Comparison of ENCODE assay signal across 8 cellular contexts in genomic region chr15:94844533-94845390, GRCh38.
DNase-seq lines count a peak whose midpoint lies in the region; ATAC-seq, FAIRE-seq and TF ChIP-seq lines count a peak whose summit lies in the region.

No MANE protein-coding gene starts in this region.

- TF ChIP-seq POLR2A in HepG2 (IDR thresholded peaks at IDR 0.05; ENCODE audit: insufficient read depth in 1 of 2, low read depth in 2 of 2, low read length in 2 of 2) = peak in 1 of 2 experiments; percentile 32; a peak in 2 of 4 replicates

- H3K4me1 ChIP-seq in HepG2 (ENCODE audit: insufficient read depth, low read length) (peaks cover 52% of the 10 kb centered on the region), tibial artery (peaks cover 0 to 37% (median 26%) of the 10 kb centered on the region in 4 donors)
- H3K4me1 ChIP-seq in effector memory CD4-positive, alpha-beta T cell (ENCODE audit: control insufficient read depth, insufficient read depth, low read length, poor library complexity, severe bottlenecking) = no peaks in the 10 kb centered on the region

- POLR2A ChIA-PET in HepG2 (lab: Yijun Ruan, JAX) = interaction anchor here (0.9 to 2.0 kb wide), 11 partner anchors 9 to 1495 kb away, joined by 3 to 7 read pairs (median 3); partner anchors contain the start of gene NR2F2

- intact Hi-C loops in HepG2 (cut with micrococcal nuclease; ENCODE audit: unreplicated experiment) (loop anchor here (5.0 kb wide), 1 partner anchor 1488 kb away; the partner anchor contains the start of gene NR2F2), tibial artery (cut with DNase I; ENCODE audit: low total_unique reads) (loop anchor here (10.0 kb wide), 1 partner anchor 1490 kb away; the partner anchor contains the start of gene NR2F2)

- H2AFZ ChIP-seq in HepG2 (ENCODE audit: low read length) = peak overlapping the region; percentile 49

- peak; percentile 5 for DNase-seq in stimulated activated CD4-positive, alpha-beta T cell treated with anti-CD3 and anti-CD28 coated beads, Interleukin-15, amount 100 ng/mL, for 24 hours
- DNase-seq in stimulated activated CD4-positive, alpha-beta T cell treated with anti-CD3 and anti-CD28 coated beads, Interleukin-4, amount 100 ng/mL, for 1 hour = no peak
- peak; percentile 69 for DNase-seq in ecto neural progenitor cell (ENCODE audit: low spot score)
- DNase-seq in HepG2 (ENCODE audit: low spot score) = peak; percentile 96
- peak; percentile 40 to 71 for DNase-seq in tibial artery
- DNase-seq in effector memory CD4-positive, alpha-beta T cell = no peak
- DNase-seq in activated naive CD4-positive, alpha-beta T cell treated with anti-CD3 and anti-CD28 coated beads, Interleukin-2, amount 50 U/mL, for 16 hours = no peak

- H3K36me3 ChIP-seq in HepG2 (replicated peaks in 1 of 2; ENCODE audit: control insufficient read depth in 1 of 2, insufficient read depth in 2 of 2, low read length in 2 of 2) (no peaks in the 10 kb centered on the region), tibial artery (no peaks in the 10 kb centered on the region)
- no peaks in the 10 kb centered on the region for H3K36me3 ChIP-seq in effector memory CD4-positive, alpha-beta T cell (ENCODE audit: control insufficient read depth, insufficient read depth, low read length)

- WGBS in HepG2 (ENCODE audit: low lambda C conversion rate) = 0% methylated on average over 16 of the region's 83 CpGs

- H4K20me1 ChIP-seq in HepG2 (ENCODE audit: insufficient read depth, low read length) = no peaks in the 10 kb centered on the region

- H3K9me3 ChIP-seq in HepG2 (ENCODE audit: low read length) (peaks cover 26% of the 10 kb centered on the region), tibial artery (no peaks in the 10 kb centered on the region)
- H3K9me3 ChIP-seq in effector memory CD4-positive, alpha-beta T cell (ENCODE audit: control insufficient read depth, low read length) = no peaks in the 10 kb centered on the region

- 0 out of 2 replicates have a peak, but pooled peaks have one; percentile 28 for TF ChIP-seq RAD21 in HepG2 (CRISPR knock-in tag; IDR thresholded peaks at IDR 0.05)

- ATAC-seq in HepG2 (peak; percentile 86), HG02678 (IDR thresholded peaks at IDR 0.05; ENCODE audit: unreplicated experiment) (no peak)

- TF ChIP-seq EP300 in HepG2 (IDR thresholded peaks at IDR 0.05; ENCODE audit: low read depth in 2 of 2, low read length in 2 of 2) (peak; percentile 21 to 83; a peak in 3 of 4 replicates), HepG2 (CRISPR knock-in tag; IDR thresholded peaks at IDR 0.05; ENCODE audit: borderline replicate concordance) (peak; percentile 48; the same call in 1 of the 2 replicates)

- H3K79me2 ChIP-seq in HepG2 (ENCODE audit: insufficient read depth, low read length) = no peaks in the 10 kb centered on the region

- peak; percentile 68 for FAIRE-seq in HepG2 (lab: Jason Lieb, UNC)

- TSS peak; percentile 51 for BruUV-seq in HepG2 (replicated peaks; lab: Mats Ljungman, UMichigan)

- TF ChIP-seq CTCF in HepG2 (CRISPR knock-in tag; IDR thresholded peaks at IDR 0.05) = peak; percentile 26; the same call in 1 of the 2 replicates
- peak in 1 of 2 experiments; percentile 14 for TF ChIP-seq CTCF in tibial artery (IDR thresholded peaks at IDR 0.05)

- no peaks in the 10 kb centered on the region; a peak in 1 of 5 replicates for H3K27me3 ChIP-seq in HepG2 (ENCODE audit: control insufficient read depth in 1 of 2, insufficient read depth in 2 of 2, low read length in 2 of 2)
- no peaks in the 10 kb centered on the region for H3K27me3 ChIP-seq in tibial artery
- peaks cover 3% of the 10 kb centered on the region for H3K27me3 ChIP-seq in effector memory CD4-positive, alpha-beta T cell (replicated peaks; ENCODE audit: control insufficient read depth, insufficient read depth, low read length, poor library complexity, severe bottlenecking)

- H3K27ac ChIP-seq in HepG2 (ENCODE audit: extremely low read length, insufficient read depth, low read length) (peak overlapping the region; percentile 97), tibial artery (peak overlapping the region; percentile 86 to 89)
- H3K27ac ChIP-seq in effector memory CD4-positive, alpha-beta T cell (ENCODE audit: insufficient read depth, low read length, poor library complexity, severe bottlenecking) = no peak overlapping the region

- peak overlapping the region; percentile 43 to 63 (median 61) for H3K4me3 ChIP-seq in HepG2 (replicated peaks in 1 of 3; ENCODE audit: insufficient read depth in 1 of 3, low read depth in 2 of 3, low read length in 3 of 3)
- H3K4me3 ChIP-seq in tibial artery = peak overlapping the region; percentile 51 to 55
- no peak overlapping the region for H3K4me3 ChIP-seq in effector memory CD4-positive, alpha-beta T cell (ENCODE audit: insufficient read depth, low read depth, low read length, poor library complexity, severe bottlenecking)

- H3K4me2 ChIP-seq in HepG2 (ENCODE audit: low read depth, low read length) = peak overlapping the region; percentile 89

- H3K9ac ChIP-seq in HepG2 (ENCODE audit: insufficient read depth, low read depth, low read length) = peak overlapping the region; percentile 70

- in situ Hi-C loops in HepG2 (cut with HindIII; ENCODE audit: extremely low pct_ligation_motif_present, low pct_unique_long_range_greater_than_20kb) = no loop called here

- CTCF ChIA-PET in HepG2 (lab: Yijun Ruan, JAX; ENCODE audit: low intra/inter-chr PET ratio, low total read pairs) = no interaction called here

TF ChIP-seq in HepG2, 621 proteins besides CTCF, POLR2A, EP300 and RAD21 (continues in another document):
- TF ChIP-seq ZNF503 (CRISPR knock-in tag; IDR thresholded peaks at IDR 0.05) (peak; percentile 63; the same call in 1 of the 2 replicates), ZNF441 (CRISPR knock-in tag; IDR thresholded peaks at IDR 0.05; ENCODE audit: borderline replicate concordance) (no peak), ATF7-NPFF (CRISPR knock-in tag; IDR thresholded peaks at IDR 0.05; ENCODE audit: low read depth) (peak; percentile 64), HDAC6 (IDR thresholded peaks at IDR 0.05; ENCODE audit: low read depth, low read length) (no peak), YEATS4 (CRISPR knock-in tag; IDR thresholded peaks at IDR 0.05; ENCODE audit: borderline replicate concordance) (peak; percentile 55; the same call in 1 of the 2 replicates), MBNL3 (CRISPR knock-in tag; conservative IDR thresholded peaks at IDR 0.05) (no peak), CEBPB (IDR thresholded peaks at IDR 0.05; ENCODE audit: borderline replicate concordance, low read depth, low read length) (no peak; the same call in 1 of the 2 replicates), RFX1 (IDR thresholded peaks at IDR 0.05) (no peak), ZNF235 (CRISPR knock-in tag; IDR thresholded peaks at IDR 0.05; ENCODE audit: borderline replicate concordance) (no peak), SMAD1 (CRISPR knock-in tag; IDR thresholded peaks at IDR 0.05; ENCODE audit: borderline replicate concordance, low read depth) (no peak), DPF2 (CRISPR knock-in tag; IDR thresholded peaks at IDR 0.05; ENCODE audit: borderline replicate concordance, low read depth) (no peak), CSRNP1 (CRISPR knock-in tag; IDR thresholded peaks at IDR 0.05) (0 out of 2 replicates have a peak, but pooled peaks have one; percentile 3), CHD2 (IDR thresholded peaks at IDR 0.05; ENCODE audit: low read depth, low read length) (no peak), RBM39 (IDR thresholded peaks at IDR 0.05; ENCODE audit: low read depth, low read length, poor library complexity, severe bottlenecking) (peak; percentile 65), ZNF576 (CRISPR knock-in tag; IDR thresholded peaks at IDR 0.05) (no peak)

Comparison
In these comparisons a context has a peak if more than half of its experiments do, and no peak if none do; other contexts are left out.
1. DNase-seq: peak in stimulated activated CD4-positive, alpha-beta T cell treated with anti-CD3 and anti-CD28 coated beads, Interleukin-15, amount 100 ng/mL, for 24 hours (single experiment), ecto neural progenitor cell (single experiment), HepG2 (single experiment) and tibial artery (2 of 2); none in stimulated activated CD4-positive, alpha-beta T cell treated with anti-CD3 and anti-CD28 coated beads, Interleukin-4, amount 100 ng/mL, for 1 hour (single experiment), effector memory CD4-positive, alpha-beta T cell (0 of 3) and activated naive CD4-positive, alpha-beta T cell treated with anti-CD3 and anti-CD28 coated beads, Interleukin-2, amount 50 U/mL, for 16 hours (single experiment).